ENCODE assay signal across 14 cellular contexts in the genomic region with DNA sequence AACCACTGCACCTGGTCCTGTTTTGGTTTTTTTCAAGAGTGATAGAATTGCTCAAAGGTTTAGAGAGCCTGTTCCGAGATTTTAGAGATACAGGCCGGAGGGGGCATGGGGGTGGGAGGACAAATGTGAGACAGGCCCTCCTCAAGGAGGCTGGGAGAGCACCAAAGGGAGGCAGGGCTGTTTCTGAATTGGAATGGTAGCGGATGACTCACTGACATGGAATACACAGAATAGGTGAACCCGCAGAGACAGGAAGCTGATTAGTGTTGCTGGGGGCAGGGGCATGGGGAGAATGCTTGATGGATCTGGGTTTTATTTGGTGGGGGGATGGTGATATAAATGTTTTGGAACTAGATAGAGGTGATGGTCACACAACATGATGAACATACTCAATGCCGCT.
A peak's percentile ranks its signal among the peaks of the same experiment; 100 is the strongest.
DNase-seq lines count a peak whose midpoint lies in the region; ATAC-seq, FAIRE-seq and TF ChIP-seq lines count a peak whose summit lies in the region.
"Had no signal": no experiment of that assay in that cellular context is flagged by ENCODE, and none has a peak within 500 bp of the region (broad histone marks: within the 10 kb centered on the region; RNA-seq: fewer than 3 reads in every experiment).

No MANE protein-coding gene starts in this region.

- H3K4me3 ChIP-seq in A673 (ENCODE audit: low read depth, low read length, poor library complexity, severe bottlenecking) (no peak overlapping the region), kidney (ENCODE audit: low read length in 2 of 2) (no peak overlapping the region)
- H3K4me3 ChIP-seq: transverse colon had no signal

- no peak overlapping the region for H3K27ac ChIP-seq in A673 (ENCODE audit: low read depth, low read length, poor library complexity, severe bottlenecking)
- no peak overlapping the region for H3K27ac ChIP-seq in kidney (ENCODE audit: low read depth in 2 of 2, low read length in 2 of 2)

- H3K27ac Mint-ChIP-seq in activated T-helper 17 cell treated with anti-CD3 and anti-CD28 coated beads, Interleukin-2, amount 50 U/mL, for 72 hours, result peak overlapping the region; percentile 67
- H3K27ac Mint-ChIP-seq: activated T-cell treated with anti-CD3 and anti-CD28 coated beads, Interleukin-2, amount 50 U/mL, for 72 hours had no signal

- TF ChIP-seq CTCF in A673 (conservative IDR thresholded peaks at IDR 0.05; ENCODE audit: low read depth, low read length) (no peak), kidney (IDR thresholded peaks at IDR 0.05; ENCODE audit: borderline replicate concordance, extremely low read depth, insufficient read depth) (no peak)

- ATAC-seq in activated T-helper 17 cell treated with anti-CD3 and anti-CD28 coated beads, Interleukin-2, amount 50 U/mL, for 72 hours (replicated peaks), result no peak
- ATAC-seq in HG02678 (IDR thresholded peaks at IDR 0.05; ENCODE audit: unreplicated experiment), result no peak
- no peak for ATAC-seq in GM18907 (IDR thresholded peaks at IDR 0.05; ENCODE audit: unreplicated experiment)
- ATAC-seq: natural killer cell treated with Interleukin-12 subunit alpha and Interleukin-12 subunit beta and Interleukin-15 and Interleukin-18, amount 100 ng/mL, for 72 hours; Panc1 had no signal

- H3K4me3 Mint-ChIP-seq in activated T-helper 17 cell treated with anti-CD3 and anti-CD28 coated beads, Interleukin-2, amount 50 U/mL, for 72 hours, result peak overlapping the region; percentile 56
- H3K4me3 Mint-ChIP-seq: activated T-cell treated with anti-CD3 and anti-CD28 coated beads, Interleukin-2, amount 50 U/mL, for 72 hours; natural killer cell treated with Interleukin-12 subunit alpha and Interleukin-12 subunit beta and Interleukin-15 and Interleukin-18, amount 100 ng/mL, for 72 hours had no signal

- H3K27me3 ChIP-seq in A673 (replicated peaks; ENCODE audit: insufficient read depth, low read depth, low read length, poor library complexity), result no peaks in the 10 kb centered on the region
- H3K27me3 ChIP-seq: transverse colon had no signal

- H3K27me3 Mint-ChIP-seq in activated T-helper 17 cell treated with anti-CD3 and anti-CD28 coated beads, Interleukin-2, amount 50 U/mL, for 72 hours, result no peaks in the 10 kb centered on the region
- H3K27me3 Mint-ChIP-seq: natural killer cell treated with Interleukin-12 subunit alpha and Interleukin-12 subunit beta and Interleukin-15 and Interleukin-18, amount 100 ng/mL, for 72 hours had no signal

- CTCF ChIA-PET in A673 (lab: Charles Lee), result no interaction called here

- FAIRE-seq in kidney (lab: Jason Lieb, UNC), result no peak

- peaks cover 51% of the 10 kb centered on the region for H3K36me3 Mint-ChIP-seq in activated T-helper 17 cell treated with anti-CD3 and anti-CD28 coated beads, Interleukin-2, amount 50 U/mL, for 72 hours (ENCODE audit: low read depth)
- H3K36me3 Mint-ChIP-seq: natural killer cell treated with Interleukin-12 subunit alpha and Interleukin-12 subunit beta and Interleukin-15 and Interleukin-18, amount 100 ng/mL, for 72 hours had no signal

- BruUV-seq in A673 (replicated peaks; lab: Mats Ljungman, UMichigan), result no TSS peak

- intact Hi-C loops in A673 (cut with micrococcal nuclease; ENCODE audit: unreplicated experiment), result no loop called here
- intact Hi-C loops in kidney (cut with DNase I), result no loop called here

- no peak overlapping the region for H3K9ac ChIP-seq in kidney (ENCODE audit: low read length in 2 of 2)

- H3K9me3 Mint-ChIP-seq in activated T-helper 17 cell treated with anti-CD3 and anti-CD28 coated beads, Interleukin-2, amount 50 U/mL, for 72 hours, result no peaks in the 10 kb centered on the region
- H3K9me3 Mint-ChIP-seq: activated T-cell treated with anti-CD3 and anti-CD28 coated beads, Interleukin-2, amount 50 U/mL, for 72 hours; natural killer cell treated with Interleukin-12 subunit alpha and Interleukin-12 subunit beta and Interleukin-15 and Interleukin-18, amount 100 ng/mL, for 72 hours had no signal

- H3K4me1 Mint-ChIP-seq in activated T-helper 17 cell treated with anti-CD3 and anti-CD28 coated beads, Interleukin-2, amount 50 U/mL, for 72 hours, result peaks cover 78% of the 10 kb centered on the region

- DNase-seq in A673 (ENCODE audit: low spot score), result peak; percentile 38
- DNase-seq in HCEC 1CT, result peak; percentile 49
- peak; percentile 33 for DNase-seq in hepatic stellate cell (ENCODE audit: low spot score)
- DNase-seq in kidney, result no peak
- DNase-seq in T-helper 1 cell, result no peak
- DNase-seq: activated T-cell treated with anti-CD3 and anti-CD28 coated beads, Interleukin-2, amount 50 U/mL, for 72 hours; GOT3; NCI-H2171; transverse colon had no signal

- no peaks in the 10 kb centered on the region for H3K36me3 ChIP-seq in A673 (ENCODE audit: insufficient read depth, low read length, poor library complexity, severe bottlenecking)
- H3K36me3 ChIP-seq in kidney (ENCODE audit: control insufficient read depth in 1 of 2, insufficient read depth in 2 of 2, low read length in 2 of 2), result no peaks in the 10 kb centered on the region
- H3K36me3 ChIP-seq: transverse colon had no signal

- no peaks in the 10 kb centered on the region for H3K9me3 ChIP-seq in A673 (ENCODE audit: low read depth, low read length, poor library complexity, severe bottlenecking)
- H3K9me3 ChIP-seq in kidney (ENCODE audit: control insufficient read depth in 1 of 2, low read length in 2 of 2), result no peaks in the 10 kb centered on the region
- H3K9me3 ChIP-seq: transverse colon had no signal

- H3K4me1 ChIP-seq in A673 (ENCODE audit: insufficient read depth, low read length, poor library complexity, severe bottlenecking) (no peaks in the 10 kb centered on the region), kidney (ENCODE audit: control insufficient read depth in 1 of 2, insufficient read depth in 1 of 2, low read depth in 1 of 2, low read length in 2 of 2) (peaks cover 4 to 9% of the 10 kb centered on the region in 2 donors)

- POLR2A ChIA-PET in A673 (lab: Charles Lee; ENCODE audit: low non-redundant PET), result no interaction called here

Comparison
In these comparisons a context has a peak if more than half of its experiments do, and no peak if none do; other contexts are left out.
1. DNase-seq: peak in A673 (single experiment), HCEC 1CT (single experiment) and hepatic stellate cell (single experiment); none in kidney (single experiment) and T-helper 1 cell (0 of 5).